ENCODE assay signal across 8 cellular contexts in genomic region chr3:143120716-143121239, GRCh38.
DNase-seq lines count a peak whose midpoint lies in the region; ATAC-seq and TF ChIP-seq lines count a peak whose summit lies in the region.

No MANE protein-coding gene starts in this region.

- peaks cover 8% of the 10 kb centered on the region for H3K27me3 Mint-ChIP-seq in activated T-cell treated with anti-CD3 and anti-CD28 coated beads, Interleukin-2, amount 50 U/mL, for 24 hours

- peak overlapping the region; percentile 75 to 88 for H3K4me3 ChIP-seq in foreskin fibroblast (ENCODE audit: low read depth in 1 of 2, low read length in 2 of 2)

- H3K36me3 Mint-ChIP-seq in activated T-cell treated with anti-CD3 and anti-CD28 coated beads, Interleukin-2, amount 50 U/mL, for 24 hours (ENCODE audit: low read depth): peaks cover 5% of the 10 kb centered on the region

- no peaks in the 10 kb centered on the region for H3K9me3 Mint-ChIP-seq in activated T-cell treated with anti-CD3 and anti-CD28 coated beads, Interleukin-2, amount 50 U/mL, for 24 hours

- DNase-seq in D341Med (ENCODE audit: low spot score): peak; percentile 75
- DNase-seq in activated T-cell treated with anti-CD3 and anti-CD28 coated beads, Interleukin-2, amount 50 U/mL, for 24 hours: peak; percentile 71
- DNase-seq in foreskin fibroblast: peak; percentile 48 to 75
- DNase-seq in pons (ENCODE audit: low spot score): peak; percentile 21
- DNase-seq in putamen (ENCODE audit: low spot score): no peak
- DNase-seq in iPS-NIHi11 (ENCODE audit: low spot score): no peak

- H3K27ac ChIP-seq in KOPT-K1 (ENCODE audit: low read depth, low read length, poor library complexity, severe bottlenecking): peak overlapping the region; percentile 68

- H3K9me3 ChIP-seq in KOPT-K1 (ENCODE audit: insufficient read depth, low read length, poor library complexity, severe bottlenecking): no peaks in the 10 kb centered on the region

- peaks cover 49% of the 10 kb centered on the region for H3K4me1 Mint-ChIP-seq in activated T-cell treated with anti-CD3 and anti-CD28 coated beads, Interleukin-2, amount 50 U/mL, for 24 hours (ENCODE audit: low read depth)

- H3K4me3 Mint-ChIP-seq in activated T-cell treated with anti-CD3 and anti-CD28 coated beads, Interleukin-2, amount 50 U/mL, for 24 hours: peak overlapping the region; percentile 68

- TF ChIP-seq CTCF in foreskin fibroblast (IDR thresholded peaks at IDR 0.05; ENCODE audit: low read depth, low read length): no peak

- no peak overlapping the region for H3K27ac Mint-ChIP-seq in activated T-cell treated with anti-CD3 and anti-CD28 coated beads, Interleukin-2, amount 50 U/mL, for 24 hours

- peaks cover 11% of the 10 kb centered on the region for H3K36me3 ChIP-seq in KOPT-K1 (ENCODE audit: insufficient read depth, low read length)

- peak; percentile 30 for ATAC-seq in GM21360 (IDR thresholded peaks at IDR 0.05; ENCODE audit: unreplicated experiment)

Comparison
In these comparisons a context has a peak if more than half of its experiments do, and no peak if none do; other contexts are left out.
1. DNase-seq: peak in D341Med (single experiment), activated T-cell treated with anti-CD3 and anti-CD28 coated beads, Interleukin-2, amount 50 U/mL, for 24 hours (single experiment), foreskin fibroblast (2 of 2) and pons (single experiment); none in putamen (single experiment) and iPS-NIHi11 (single experiment).